Comparison of ENCODE assay signal across 23 cellular contexts in the genomic region with DNA sequence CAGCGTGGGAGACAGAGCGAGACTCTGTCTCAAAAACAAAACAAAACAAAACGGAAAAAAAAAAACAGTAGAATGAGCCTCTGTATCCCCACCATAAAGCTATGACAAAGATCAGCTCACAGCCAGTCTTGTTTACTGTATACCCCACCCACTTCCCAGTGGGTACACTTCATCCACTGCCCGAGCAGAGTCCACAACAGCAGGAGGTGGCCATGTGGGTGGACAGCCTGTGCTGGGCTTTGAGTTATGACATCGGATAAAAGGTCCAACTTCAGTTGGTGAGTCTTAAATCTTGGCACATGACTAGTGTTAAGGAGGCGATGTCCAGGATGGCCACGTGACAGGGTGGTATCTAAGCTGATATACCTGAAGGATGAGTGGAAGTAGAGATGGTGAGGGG. TPM values are rescaled to one million over a fixed set of nuclear protein-coding genes. Genes with fewer than 3 reads are reported as not detected.
DNase-seq lines count a peak whose midpoint lies in the region; ATAC-seq and TF ChIP-seq lines count a peak whose summit lies in the region.
"Had no signal": no experiment of that assay in that cellular context is flagged by ENCODE, and none has a peak within 500 bp of the region (broad histone marks: within the 10 kb centered on the region; RNA-seq: fewer than 3 reads in every experiment).

No MANE protein-coding gene starts in this region.

- H3K27me3 ChIP-seq in Peyer's patch (no peaks in the 10 kb centered on the region), left lung (no peaks in the 10 kb centered on the region), Caco-2 (replicated peaks; ENCODE audit: control insufficient read depth, insufficient read depth, low read length) (no peaks in the 10 kb centered on the region)

- H3K27ac Mint-ChIP-seq in CD14-positive monocyte = peak overlapping the region in 2 of 7 donors; percentile 2 to 53
- H3K27ac Mint-ChIP-seq in nephron progenitor cell = peak overlapping the region; percentile 63
- H3K27ac Mint-ChIP-seq in Caco-2 (ENCODE audit: unreplicated experiment) = no peak overlapping the region
- H3K27ac Mint-ChIP-seq in activated naive CD8-positive, alpha-beta T cell treated with anti-CD3 and anti-CD28 coated beads, Interleukin-2, amount 50 U/mL, for 24 hours = no peak overlapping the region
- H3K27ac Mint-ChIP-seq: CD4-positive, alpha-beta T cell; H9 had no signal

- CTCF ChIA-PET in Caco-2 (lab: Charles Lee) = no interaction called here

- no peaks in the 10 kb centered on the region for H3K27me3 Mint-ChIP-seq in CD14-positive monocyte (ENCODE audit: low read depth in 3 of 3)
- peaks cover 3% of the 10 kb centered on the region for H3K27me3 Mint-ChIP-seq in nephron progenitor cell (ENCODE audit: low read depth, poor library complexity)
- H3K27me3 Mint-ChIP-seq in Caco-2 (ENCODE audit: insufficient read depth, unreplicated experiment) = no peaks in the 10 kb centered on the region
- H3K27me3 Mint-ChIP-seq in activated naive CD8-positive, alpha-beta T cell treated with anti-CD3 and anti-CD28 coated beads, Interleukin-2, amount 50 U/mL, for 24 hours = no peaks in the 10 kb centered on the region
- H3K27me3 Mint-ChIP-seq: CD4-positive, alpha-beta T cell had no signal

- no peaks in the 10 kb centered on the region for H3K9me3 ChIP-seq in Peyer's patch
- H3K9me3 ChIP-seq in left lung = no peaks in the 10 kb centered on the region
- H3K9me3 ChIP-seq in Caco-2 = no peaks in the 10 kb centered on the region
- H3K9me3 ChIP-seq: A549 had no signal

- DNase-seq in CD14-positive monocyte (ENCODE audit: low spot score) = peak; percentile 3
- DNase-seq in Peyer's patch = peak in 2 of 3 donors; percentile 78 to 82
- no peak for DNase-seq in left lung
- DNase-seq in nephron progenitor cell = no peak
- no peak for DNase-seq in Caco-2
- no peak for DNase-seq in activated naive CD8-positive, alpha-beta T cell treated with anti-CD3 and anti-CD28 coated beads, Interleukin-2, amount 50 U/mL, for 24 hours
- no peak for DNase-seq in NCI-H2029 (lab: John Stamatoyannopoulos, UW)
- DNase-seq: CD4-positive, alpha-beta T cell; COR-L47; DND-41; GM23248; H9; MV-4-11; NCI-H1105 treated with DMSO at 0.1 percent for 48 hours; NCI-H1694 treated with DMSO at 0.1 percent for 48 hours; NCI-H446; NCI-H526 treated with DMSO at 0.1 percent for 48 hours; SHP77 treated with DMSO at 0.1 percent for 48 hours had no signal

- TF ChIP-seq CTCF in CD14-positive monocyte (IDR thresholded peaks at IDR 0.05) (no peak), Peyer's patch (IDR thresholded peaks at IDR 0.05) (no peak), left lung (IDR thresholded peaks at IDR 0.05) (no peak), nephron progenitor cell (IDR thresholded peaks at IDR 0.05) (no peak), Caco-2 (IDR thresholded peaks at IDR 0.05; ENCODE audit: insufficient read depth in 1 of 2, low read depth in 1 of 2, low read length in 1 of 2, severe bottlenecking in 1 of 2, unreplicated experiment in 1 of 2) (no peak)

- POLR2A ChIA-PET in Caco-2 (lab: Charles Lee) = no interaction called here

- no TSS peak for BruUV-seq in Caco-2 (replicated peaks; lab: Mats Ljungman, UMichigan)

- H3K36me3 Mint-ChIP-seq in CD14-positive monocyte (peaks cover 71 to 93% of the 10 kb centered on the region in 2 donors), nephron progenitor cell (ENCODE audit: low read depth) (peaks cover 54% of the 10 kb centered on the region), Caco-2 (ENCODE audit: insufficient read depth, unreplicated experiment) (peaks cover 70% of the 10 kb centered on the region)
- no peaks in the 10 kb centered on the region for H3K36me3 Mint-ChIP-seq in activated naive CD8-positive, alpha-beta T cell treated with anti-CD3 and anti-CD28 coated beads, Interleukin-2, amount 50 U/mL, for 24 hours (ENCODE audit: low read depth)

- H3K4me1 Mint-ChIP-seq in CD14-positive monocyte (no peaks in the 10 kb centered on the region), nephron progenitor cell (peaks cover 9% of the 10 kb centered on the region), Caco-2 (ENCODE audit: low read depth, unreplicated experiment) (peaks cover 9% of the 10 kb centered on the region)
- H3K4me1 Mint-ChIP-seq in activated naive CD8-positive, alpha-beta T cell treated with anti-CD3 and anti-CD28 coated beads, Interleukin-2, amount 50 U/mL, for 24 hours = no peaks in the 10 kb centered on the region
- H3K4me1 Mint-ChIP-seq: H9 had no signal

- ATAC-seq in left lung = peak; percentile 24
- ATAC-seq in activated naive CD8-positive, alpha-beta T cell treated with anti-CD3 and anti-CD28 coated beads, Interleukin-2, amount 50 U/mL, for 24 hours = no peak
- ATAC-seq in GM21529 (IDR thresholded peaks at IDR 0.05; ENCODE audit: unreplicated experiment) = no peak
- ATAC-seq: GM12878 had no signal

- no peak overlapping the region for H3K4me3 ChIP-seq in Peyer's patch
- no peak overlapping the region for H3K4me3 ChIP-seq in left lung
- no peak overlapping the region for H3K4me3 ChIP-seq in Caco-2 (ENCODE audit: low read depth, low read length)
- H3K4me3 ChIP-seq: A549, GM12878, GM23248, SK-N-MC had no signal

- H3K9me3 Mint-ChIP-seq in CD14-positive monocyte (no peaks in the 10 kb centered on the region), nephron progenitor cell (no peaks in the 10 kb centered on the region), Caco-2 (ENCODE audit: unreplicated experiment) (no peaks in the 10 kb centered on the region)
- H3K9me3 Mint-ChIP-seq in activated naive CD8-positive, alpha-beta T cell treated with anti-CD3 and anti-CD28 coated beads, Interleukin-2, amount 50 U/mL, for 24 hours = no peaks in the 10 kb centered on the region
- H3K9me3 Mint-ChIP-seq: CD4-positive, alpha-beta T cell; H9 had no signal

- no peak for TF ChIP-seq POLR2A in Peyer's patch (IDR thresholded peaks at IDR 0.05)

- H3K4me3 Mint-ChIP-seq in CD14-positive monocyte (no peak overlapping the region), nephron progenitor cell (no peak overlapping the region), Caco-2 (ENCODE audit: unreplicated experiment) (no peak overlapping the region)
- H3K4me3 Mint-ChIP-seq in activated naive CD8-positive, alpha-beta T cell treated with anti-CD3 and anti-CD28 coated beads, Interleukin-2, amount 50 U/mL, for 24 hours = no peak overlapping the region
- H3K4me3 Mint-ChIP-seq: CD4-positive, alpha-beta T cell; H9 had no signal

- H3K4me1 ChIP-seq in Peyer's patch = peaks cover 0 to 9% (median 0%) of the 10 kb centered on the region in 4 donors
- no peaks in the 10 kb centered on the region for H3K4me1 ChIP-seq in left lung
- no peaks in the 10 kb centered on the region for H3K4me1 ChIP-seq in Caco-2
- H3K4me1 ChIP-seq: A549 had no signal

- peak overlapping the region in 2 of 4 donors; percentile 61 to 73 for H3K27ac ChIP-seq in Peyer's patch
- no peak overlapping the region for H3K27ac ChIP-seq in left lung
- H3K27ac ChIP-seq: A549, GM23248, HL-60, SK-N-MC had no signal

- peaks cover 0 to 97% (median 0%) of the 10 kb centered on the region in 3 donors for H3K36me3 ChIP-seq in Peyer's patch
- peaks cover 0 to 100% of the 10 kb centered on the region in 2 donors for H3K36me3 ChIP-seq in left lung
- H3K36me3 ChIP-seq in Caco-2 (ENCODE audit: control insufficient read depth, insufficient read depth, low read length) = peaks cover 3% of the 10 kb centered on the region; the same call in 1 of the 2 replicates

- intact Hi-C loops in CD14-positive monocyte (cut with micrococcal nuclease) (no loop called here), left lung (cut with DNase I) (no loop called here), Caco-2 (cut with micrococcal nuclease; ENCODE audit: unreplicated experiment) (no loop called here)

RNA-seq across cellular contexts. Expression of a gene that starts 34.8 kb away (rescaled TPM):
- 10 to 100 TPM; 25.3 to 28.2 TPM for polyA plus RNA-seq in CD14-positive monocyte
- 100 to 1,000 TPM in 2 of 4 donors, 10 to 100 TPM in 2; 79.3 to 122 (median 102) TPM for total RNA-seq in Peyer's patch
- 10 to 100 TPM; 31.7 to 43.1 TPM for total RNA-seq in left lung
- total RNA-seq in Caco-2 (2022) = 89.5 and 90.1 TPM in 2 replicates

RNA-seq across cellular contexts. Expression of a gene that starts 40.5 kb away (rescaled TPM):
- 100 to 1,000 TPM; 384 to 404 TPM for polyA plus RNA-seq in CD14-positive monocyte
- 100 to 1,000 TPM; 118 to 215 (median 177) TPM for total RNA-seq in Peyer's patch
- total RNA-seq in left lung = 100 to 1,000 TPM; 239 to 289 TPM
- total RNA-seq in Caco-2 (2022) = 170 and 196 TPM in 2 replicates

Comparison
In these comparisons a context has a peak if more than half of its experiments do, and no peak if none do; other contexts are left out.
1. DNase-seq: peak in CD14-positive monocyte (single experiment) and Peyer's patch (2 of 3); none in left lung (0 of 2), nephron progenitor cell (single experiment), Caco-2 (0 of 2), activated naive CD8-positive, alpha-beta T cell treated with anti-CD3 and anti-CD28 coated beads, Interleukin-2, amount 50 U/mL, for 24 hours (single experiment) and NCI-H2029 (single experiment).